Comparison of ENCODE assay signal across 8 cellular contexts in the genomic region with DNA sequence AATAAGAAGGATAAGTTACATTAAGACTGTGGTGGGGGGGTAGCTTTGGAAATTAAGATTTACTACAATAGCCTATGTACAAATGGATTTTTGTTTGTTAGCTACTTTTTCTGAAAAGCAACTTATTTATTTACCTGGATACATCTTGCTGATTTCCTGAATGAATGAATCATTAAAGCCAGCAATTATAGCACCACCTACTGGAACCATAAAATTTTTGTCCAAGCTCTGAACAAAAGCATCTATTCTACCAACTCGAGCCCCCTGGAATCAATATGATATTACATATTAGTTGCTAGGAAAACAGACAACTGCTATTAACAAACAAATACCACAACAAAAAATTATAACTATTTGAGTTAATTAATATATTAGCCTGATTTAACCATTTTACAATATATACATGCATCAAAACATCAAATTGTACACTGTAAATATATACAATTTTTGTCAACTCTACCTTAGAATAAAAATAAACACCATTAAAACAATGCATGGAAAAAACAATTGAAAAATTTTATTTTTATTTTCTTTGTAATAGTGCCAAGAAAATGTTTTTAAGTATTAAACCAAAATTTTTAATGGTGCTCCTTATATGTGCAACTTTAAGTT. TPM values are rescaled to one million over a fixed set of nuclear protein-coding genes. Genes with fewer than 3 reads are reported as not detected.
DNase-seq lines count a peak whose midpoint lies in the region; ATAC-seq, FAIRE-seq and TF ChIP-seq lines count a peak whose summit lies in the region.

No MANE protein-coding gene starts in this region.

- dilution Hi-C loops in endothelial cell of umbilical vein (cut with MboI; ENCODE audit: extremely low pct_ligation_motif_present, low sequenced_read_pairs), result no loop called here

- intact Hi-C loops in endothelial cell of umbilical vein (cut with micrococcal nuclease), result loop anchor here (1.0 to 2.0 kb wide), 2 partner anchors 164 to 657 kb away; no protein-coding TSS in a partner anchor
- intact Hi-C loops in gastrocnemius medialis (cut with DNase I; ENCODE audit: low total_unique reads), result no loop called here

- H3K27ac Mint-ChIP-seq in WTC11, result no peak overlapping the region

- no peak overlapping the region for H3K4me2 ChIP-seq in endothelial cell of umbilical vein (ENCODE audit: insufficient read depth, low read length)

- H4K20me1 ChIP-seq in endothelial cell of umbilical vein (replicated peaks; ENCODE audit: control insufficient read depth, extremely low read depth, insufficient read depth, low read length), result no peaks in the 10 kb centered on the region

- FAIRE-seq in endothelial cell of umbilical vein (lab: Jason Lieb, UNC), result peak; percentile 8

- H3K4me1 ChIP-seq in endothelial cell of umbilical vein (ENCODE audit: control insufficient read depth, extremely low read depth, insufficient read depth, low read length), result no peaks in the 10 kb centered on the region
- H3K4me1 ChIP-seq in gastrocnemius medialis, result no peaks in the 10 kb centered on the region

- no peaks in the 10 kb centered on the region for H3K79me2 ChIP-seq in endothelial cell of umbilical vein (ENCODE audit: control insufficient read depth, insufficient read depth, low read length)

- DNase-seq in GM04504 (ENCODE audit: low read depth) (peak; percentile 15), NCI-H748 (lab: John Stamatoyannopoulos, UW; ENCODE audit: unreplicated experiment) (peak; percentile 21), endothelial cell of umbilical vein (ENCODE audit: low read depth, low spot score) (peak; percentile 61), gastrocnemius medialis (no peak), WTC11 (ENCODE audit: low spot score) (no peak), KG1 (lab: John Stamatoyannopoulos, UW) (no peak)

- peak; percentile 88 for TF ChIP-seq CTCF in 22Rv1 (IDR thresholded peaks at IDR 0.05)
- TF ChIP-seq CTCF in endothelial cell of umbilical vein (IDR thresholded peaks at IDR 0.05; ENCODE audit: extremely low read depth in 1 of 2, insufficient read depth in 1 of 2, low read depth in 1 of 2, low read length in 2 of 2), result peak; percentile 37 to 49
- peak in 3 of 5 experiments; percentile 10 to 53 (median 31) for TF ChIP-seq CTCF in gastrocnemius medialis (IDR thresholded peaks at IDR 0.05 in 4 of 5, conservative IDR thresholded peaks at IDR 0.05 in 1 of 5)
- TF ChIP-seq CTCF in WTC11 (IDR thresholded peaks at IDR 0.05), result no peak

- H3K36me3 ChIP-seq in endothelial cell of umbilical vein (ENCODE audit: control insufficient read depth in 2 of 2, extremely low read depth in 1 of 2, insufficient read depth in 2 of 2, low read length in 2 of 2), result no peaks in the 10 kb centered on the region
- peaks cover 0 to 28% of the 10 kb centered on the region in 2 donors for H3K36me3 ChIP-seq in gastrocnemius medialis

- H3K4me3 Mint-ChIP-seq in WTC11, result no peak overlapping the region

- H3K9ac ChIP-seq in endothelial cell of umbilical vein (replicated peaks; ENCODE audit: extremely low read depth, insufficient read depth, low read length), result no peak overlapping the region

- no peaks in the 10 kb centered on the region for H3K36me3 Mint-ChIP-seq in WTC11

- H3K27me3 ChIP-seq in endothelial cell of umbilical vein (ENCODE audit: control insufficient read depth in 2 of 2, insufficient read depth in 2 of 2, low read length in 2 of 2) (no peaks in the 10 kb centered on the region), gastrocnemius medialis (no peaks in the 10 kb centered on the region)

- H3K9me3 ChIP-seq in endothelial cell of umbilical vein (replicated peaks; ENCODE audit: control insufficient read depth, insufficient read depth, low read length), result no peaks in the 10 kb centered on the region
- no peaks in the 10 kb centered on the region for H3K9me3 ChIP-seq in gastrocnemius medialis

- no peak overlapping the region for H3K27ac ChIP-seq in 22Rv1
- H3K27ac ChIP-seq in endothelial cell of umbilical vein (ENCODE audit: insufficient read depth, low read depth, low read length), result no peak overlapping the region
- no peak overlapping the region for H3K27ac ChIP-seq in gastrocnemius medialis

- in situ Hi-C loops in gastrocnemius medialis (cut with MboI; ENCODE audit: low sequenced_read_pairs in 4 of 4), result no loop called here

- ATAC-seq in gastrocnemius medialis, result no peak
- no peak for ATAC-seq in WTC11
- ATAC-seq in GM19324 (IDR thresholded peaks at IDR 0.05; ENCODE audit: low FRiP score, unreplicated experiment), result no peak

- no peak for TF ChIP-seq POLR2A in endothelial cell of umbilical vein (IDR thresholded peaks at IDR 0.05; ENCODE audit: low read depth, low read length)
- TF ChIP-seq POLR2A in gastrocnemius medialis (IDR thresholded peaks at IDR 0.05), result no peak

- H2AFZ ChIP-seq in endothelial cell of umbilical vein (ENCODE audit: low read depth, low read length), result no peak overlapping the region

- no peaks in the 10 kb centered on the region for H3K4me1 Mint-ChIP-seq in WTC11

- H3K9me3 Mint-ChIP-seq in WTC11, result no peaks in the 10 kb centered on the region

- H3K4me3 ChIP-seq in endothelial cell of umbilical vein (replicated peaks in 1 of 3; ENCODE audit: insufficient read depth in 1 of 3, low read depth in 1 of 3, low read length in 3 of 3) (no peak overlapping the region), gastrocnemius medialis (no peak overlapping the region)

- no peaks in the 10 kb centered on the region for H3K9me1 ChIP-seq in endothelial cell of umbilical vein (replicated peaks; ENCODE audit: control insufficient read depth, extremely low read depth, insufficient read depth, low read length)

- BruUV-seq in endothelial cell of umbilical vein (replicated peaks; lab: Mats Ljungman, UMichigan), result no TSS peak

- CTCF ChIA-PET in endothelial cell of umbilical vein (lab: Charles Lee), result interaction anchor here (0.7 to 2.2 kb wide), 33 partner anchors 7 to 656 kb away, joined by 3 to 38 read pairs (median 4); a partner anchor contains a TSS
- CTCF ChIA-PET in WTC11 (lab: Charles Lee), result interaction anchor here (0.6 to 2.1 kb wide), 23 partner anchors 9 to 1431 kb away, joined by 3 to 18 read pairs (median 5); a partner anchor contains a TSS

- POLR2A ChIA-PET in endothelial cell of umbilical vein (lab: Charles Lee), result no interaction called here
- POLR2A ChIA-PET in WTC11 (lab: Charles Lee), result interaction anchor here (1.1 kb wide), 1 partner anchor 7 kb away, joined by 3 read pairs; no protein-coding TSS in a partner anchor

- no peaks in the 10 kb centered on the region for H3K27me3 Mint-ChIP-seq in WTC11 (ENCODE audit: low read depth)

TF ChIP-seq in endothelial cell of umbilical vein, 7 proteins besides CTCF, POLR2A, EP300 and RAD21:
- TF ChIP-seq POLR2AphosphoS5 (IDR thresholded peaks at IDR 0.05; ENCODE audit: insufficient read depth, low read depth, low read length), result no peak
- TF ChIP-seq FOS (IDR thresholded peaks at IDR 0.05; ENCODE audit: borderline replicate concordance, insufficient read depth, low read length), result no peak
- no peak for TF ChIP-seq EZH2 (IDR thresholded peaks at IDR 0.05; ENCODE audit: borderline replicate concordance, low read depth, low read length, severe bottlenecking)
- peak; percentile 20 for TF ChIP-seq JUN (IDR thresholded peaks at IDR 0.05; ENCODE audit: borderline replicate concordance, insufficient read depth, insufficient read length, low read depth)

TF ChIP-seq in WTC11, 78 proteins besides CTCF, POLR2A, EP300 and RAD21 (continues in another document):
- no peak for TF ChIP-seq ZNF121 (CRISPR knock-in tag; IDR thresholded peaks at IDR 0.05)
- TF ChIP-seq, protein P1, sequence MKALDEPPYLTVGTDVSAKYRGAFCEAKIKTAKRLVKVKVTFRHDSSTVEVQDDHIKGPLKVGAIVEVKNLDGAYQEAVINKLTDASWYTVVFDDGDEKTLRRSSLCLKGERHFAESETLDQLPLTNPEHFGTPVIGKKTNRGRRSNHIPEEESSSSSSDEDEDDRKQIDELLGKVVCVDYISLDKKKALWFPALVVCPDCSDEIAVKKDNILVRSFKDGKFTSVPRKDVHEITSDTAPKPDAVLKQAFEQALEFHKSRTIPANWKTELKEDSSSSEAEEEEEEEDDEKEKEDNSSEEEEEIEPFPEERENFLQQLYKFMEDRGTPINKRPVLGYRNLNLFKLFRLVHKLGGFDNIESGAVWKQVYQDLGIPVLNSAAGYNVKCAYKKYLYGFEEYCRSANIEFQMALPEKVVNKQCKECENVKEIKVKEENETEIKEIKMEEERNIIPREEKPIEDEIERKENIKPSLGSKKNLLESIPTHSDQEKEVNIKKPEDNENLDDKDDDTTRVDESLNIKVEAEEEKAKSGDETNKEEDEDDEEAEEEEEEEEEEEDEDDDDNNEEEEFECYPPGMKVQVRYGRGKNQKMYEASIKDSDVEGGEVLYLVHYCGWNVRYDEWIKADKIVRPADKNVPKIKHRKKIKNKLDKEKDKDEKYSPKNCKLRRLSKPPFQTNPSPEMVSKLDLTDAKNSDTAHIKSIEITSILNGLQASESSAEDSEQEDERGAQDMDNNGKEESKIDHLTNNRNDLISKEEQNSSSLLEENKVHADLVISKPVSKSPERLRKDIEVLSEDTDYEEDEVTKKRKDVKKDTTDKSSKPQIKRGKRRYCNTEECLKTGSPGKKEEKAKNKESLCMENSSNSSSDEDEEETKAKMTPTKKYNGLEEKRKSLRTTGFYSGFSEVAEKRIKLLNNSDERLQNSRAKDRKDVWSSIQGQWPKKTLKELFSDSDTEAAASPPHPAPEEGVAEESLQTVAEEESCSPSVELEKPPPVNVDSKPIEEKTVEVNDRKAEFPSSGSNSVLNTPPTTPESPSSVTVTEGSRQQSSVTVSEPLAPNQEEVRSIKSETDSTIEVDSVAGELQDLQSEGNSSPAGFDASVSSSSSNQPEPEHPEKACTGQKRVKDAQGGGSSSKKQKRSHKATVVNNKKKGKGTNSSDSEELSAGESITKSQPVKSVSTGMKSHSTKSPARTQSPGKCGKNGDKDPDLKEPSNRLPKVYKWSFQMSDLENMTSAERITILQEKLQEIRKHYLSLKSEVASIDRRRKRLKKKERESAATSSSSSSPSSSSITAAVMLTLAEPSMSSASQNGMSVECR (CRISPR knock-in tag; IDR thresholded peaks at IDR 0.05; ENCODE audit: borderline replicate concordance), result no peak

RNA-seq across cellular contexts. Expression of a gene that starts 15.3 kb away (rescaled TPM):
- 5.8 and 8.3 TPM in 2 replicates for total RNA-seq in endothelial cell of umbilical vein
- polyA plus RNA-seq in endothelial cell of umbilical vein, result 2.2 and 2.8 TPM in 2 replicates
- 2.6 TPM in 2 replicates for polyA plus RNA-seq in endothelial cell of umbilical vein (2011; cell fraction: cytosol; rRNA removed)
- polyA plus RNA-seq in endothelial cell of umbilical vein (2011; cell fraction: nucleus; rRNA removed), result 8.1 and 9.8 TPM in 2 replicates
- polyA plus RNA-seq in endothelial cell of umbilical vein (2012), result 3.2 and 4.2 TPM in 2 replicates
- 5.4 and 5.6 TPM in 2 replicates for polyA minus RNA-seq in endothelial cell of umbilical vein
- polyA minus RNA-seq in endothelial cell of umbilical vein (2011; cell fraction: cytosol; rRNA and poly(A)+ RNA removed), result 6.1 TPM
- polyA minus RNA-seq in endothelial cell of umbilical vein (2011; cell fraction: nucleus; rRNA and poly(A)+ RNA removed), result 7.6 and 11.2 TPM in 2 replicates
- total RNA-seq in gastrocnemius medialis, result 1 to 10 TPM; 3.9 to 6.7 (median 4.7) TPM
- total RNA-seq in WTC11 (2021), result 4.6 to 7.0 TPM (median 6.2 TPM) in 3 replicates

Comparison
In these comparisons a context has a peak if more than half of its experiments do, and no peak if none do; other contexts are left out.
1. DNase-seq: peak in GM04504 (single experiment), NCI-H748 (single experiment) and endothelial cell of umbilical vein (single experiment); none in gastrocnemius medialis (0 of 2), WTC11 (single experiment) and KG1 (single experiment).